In genomic region chr5:45399041-45399440, GRCh38 we compare ENCODE assay signal across 25 cellular contexts.
DNase-seq lines count a peak whose midpoint lies in the region; ATAC-seq and TF ChIP-seq lines count a peak whose summit lies in the region.
"Had no signal": no experiment of that assay in that cellular context is flagged by ENCODE, and none has a peak within 500 bp of the region (broad histone marks: within the 10 kb centered on the region; RNA-seq: fewer than 3 reads in every experiment).

No MANE protein-coding gene starts in this region.

- no peaks in the 10 kb centered on the region; the same call in 1 of the 2 replicates for H4K20me1 ChIP-seq in HCT116 (ENCODE audit: insufficient read depth)
- H4K20me1 ChIP-seq: BLaER1 had no signal

- H3K4me3 ChIP-seq in A673 (ENCODE audit: low read depth, low read length, poor library complexity, severe bottlenecking) (no peak overlapping the region), HCT116 (replicated peaks in 1 of 2; ENCODE audit: low read depth in 1 of 2, low read length in 2 of 2) (no peak overlapping the region)
- H3K4me3 ChIP-seq: BLaER1, dorsolateral prefrontal cortex, smooth muscle cell, uterus had no signal

- H3K36me3 ChIP-seq in A673 (ENCODE audit: insufficient read depth, low read length, poor library complexity, severe bottlenecking): no peaks in the 10 kb centered on the region
- no peaks in the 10 kb centered on the region for H3K36me3 ChIP-seq in HCT116 (ENCODE audit: control insufficient read depth in 1 of 2, insufficient read depth in 2 of 2, low read length in 2 of 2)
- H3K36me3 ChIP-seq: BLaER1, uterus had no signal

- TF ChIP-seq POLR2A in HCT116 (IDR thresholded peaks at IDR 0.05; ENCODE audit: borderline replicate concordance, extremely low read depth, insufficient read depth, insufficient read length): no peak

- ATAC-seq in HCT116 (peak; percentile 54; the same call in 1 of the 2 replicates), T-helper 17 cell (no peak)
- ATAC-seq in stimulated activated naive CD8-positive, alpha-beta T cell treated with anti-CD3 and anti-CD28 coated beads, Interleukin-15, amount 100 ng/mL, for 72 hours: no peak
- ATAC-seq: activated CD4-positive, CD25-positive, alpha-beta regulatory T cell treated with anti-CD3 and anti-CD28 coated beads, Interleukin-2, amount 50 U/mL, for 24 hours had no signal

- BruUV-seq in A673 (replicated peaks; lab: Mats Ljungman, UMichigan) (no TSS peak), HCT116 (replicated peaks; lab: Mats Ljungman, UMichigan) (no TSS peak)

- peak overlapping the region; percentile 95 for H2AFZ ChIP-seq in HCT116 (ENCODE audit: low read depth, low read length, poor library complexity, severe bottlenecking)

- no peaks in the 10 kb centered on the region for H3K9me3 ChIP-seq in A673 (ENCODE audit: low read depth, low read length, poor library complexity, severe bottlenecking)
- H3K9me3 ChIP-seq in HCT116 (ENCODE audit: control insufficient read depth in 1 of 2, insufficient read depth in 1 of 2, low read depth in 1 of 2, low read length in 2 of 2): no peaks in the 10 kb centered on the region
- H3K9me3 ChIP-seq in T-helper 17 cell (ENCODE audit: control insufficient read depth, low read length, poor library complexity, severe bottlenecking): no peaks in the 10 kb centered on the region
- H3K9me3 ChIP-seq: BLaER1, uterus had no signal

- TF ChIP-seq CTCF in A673 (conservative IDR thresholded peaks at IDR 0.05; ENCODE audit: low read depth, low read length) (no peak), HCT116 (IDR thresholded peaks at IDR 0.05 in 2 of 3, conservative IDR thresholded peaks at IDR 0.05 in 1 of 3; ENCODE audit: borderline replicate concordance in 1 of 3, insufficient read depth in 1 of 3, low read depth in 2 of 3, low read length in 2 of 3) (no peak), glutamatergic neuron (IDR thresholded peaks at IDR 0.05; ENCODE audit: partially characterized antibody, unreplicated experiment) (no peak)

- H3K27ac ChIP-seq in A673 (ENCODE audit: low read depth, low read length, poor library complexity, severe bottlenecking) (no peak overlapping the region), HCT116 (ENCODE audit: low read depth, low read length) (no peak overlapping the region)
- H3K27ac ChIP-seq: BLaER1, dorsolateral prefrontal cortex, uterus had no signal

- no peak overlapping the region for H3K9ac ChIP-seq in HCT116 (ENCODE audit: low read length)
- H3K9ac ChIP-seq: BLaER1 had no signal

- POLR2A ChIA-PET in A673 (lab: Charles Lee; ENCODE audit: low non-redundant PET) (no interaction called here), HCT116 (lab: Charles Lee) (interaction anchor here (1.6 kb wide), 1 partner anchor 13 kb away, joined by 4 read pairs; no protein-coding TSS in a partner anchor)

- H3K4me1 ChIP-seq in A673 (ENCODE audit: insufficient read depth, low read length, poor library complexity, severe bottlenecking): peaks cover 34% of the 10 kb centered on the region
- H3K4me1 ChIP-seq in HCT116 (ENCODE audit: control insufficient read depth in 1 of 2, insufficient read depth in 2 of 2, low read length in 2 of 2): peaks cover 0 to 3% of the 10 kb centered on the region in 2 experiments; a peak in 1 of 4 replicates
- H3K4me1 ChIP-seq: BLaER1, uterus had no signal

- RAD21 ChIA-PET in HCT116 (lab: Charles Lee; ENCODE audit: low non-redundant PET in 1 of 2, low total read pairs in 2 of 2, uncharacterized antibody in 2 of 2, unreplicated experiment in 2 of 2): no interaction called here

- H3K36me3 Mint-ChIP-seq in glutamatergic neuron (ENCODE audit: unreplicated experiment) (no peaks in the 10 kb centered on the region), T-helper 17 cell (ENCODE audit: low read depth) (no peaks in the 10 kb centered on the region)
- H3K36me3 Mint-ChIP-seq: activated CD4-positive, alpha-beta memory T cell treated with anti-CD3 and anti-CD28 coated beads for 36 hours; activated naive CD8-positive, alpha-beta T cell treated with anti-CD3 and anti-CD28 coated beads for 36 hours; naive B cell had no signal

- H3K27ac Mint-ChIP-seq in glutamatergic neuron (ENCODE audit: unreplicated experiment) (no peak overlapping the region), T-helper 17 cell (no peak overlapping the region)
- H3K27ac Mint-ChIP-seq in stimulated activated naive CD8-positive, alpha-beta T cell treated with anti-CD3 and anti-CD28 coated beads, Interleukin-15, amount 100 ng/mL, for 72 hours: no peak overlapping the region
- H3K27ac Mint-ChIP-seq: activated CD4-positive, alpha-beta memory T cell treated with anti-CD3 and anti-CD28 coated beads for 36 hours; activated naive CD8-positive, alpha-beta T cell treated with anti-CD3 and anti-CD28 coated beads for 36 hours; activated T-helper 2 cell treated with anti-CD3 and anti-CD28 coated beads, Interferon-gamma antibody, Interleukin-2, Interleukin-4, amounts not matched to agents 10 μg/mL and 5 μg/mL and 100 μg/mL, durations not matched to agents 14 hours and 24 hours and 36 hours; naive B cell had no signal

- CTCF ChIA-PET in A673 (lab: Charles Lee) (no interaction called here), HCT116 (lab: Charles Lee) (no interaction called here)

- H3K79me2 ChIP-seq in HCT116 (ENCODE audit: insufficient read depth, low read length): no peaks in the 10 kb centered on the region

- H3K27me3 Mint-ChIP-seq in glutamatergic neuron (ENCODE audit: unreplicated experiment) (no peaks in the 10 kb centered on the region), T-helper 17 cell (no peaks in the 10 kb centered on the region)
- H3K27me3 Mint-ChIP-seq in stimulated activated naive CD8-positive, alpha-beta T cell treated with anti-CD3 and anti-CD28 coated beads, Interleukin-15, amount 100 ng/mL, for 72 hours: no peaks in the 10 kb centered on the region
- H3K27me3 Mint-ChIP-seq: activated CD4-positive, alpha-beta memory T cell treated with anti-CD3 and anti-CD28 coated beads for 36 hours; activated naive CD8-positive, alpha-beta T cell treated with anti-CD3 and anti-CD28 coated beads for 36 hours; naive B cell had no signal

- no peaks in the 10 kb centered on the region for H3K9me3 Mint-ChIP-seq in glutamatergic neuron (ENCODE audit: unreplicated experiment)
- peaks cover 1 to 5% of the 10 kb centered on the region in 2 donors for H3K9me3 Mint-ChIP-seq in stimulated activated naive CD8-positive, alpha-beta T cell treated with anti-CD3 and anti-CD28 coated beads, Interleukin-15, amount 100 ng/mL, for 72 hours
- H3K9me3 Mint-ChIP-seq: activated naive CD8-positive, alpha-beta T cell treated with anti-CD3 and anti-CD28 coated beads for 36 hours had no signal

- peaks cover 3% of the 10 kb centered on the region for H3K4me1 Mint-ChIP-seq in glutamatergic neuron (ENCODE audit: low read depth, unreplicated experiment)
- no peaks in the 10 kb centered on the region for H3K4me1 Mint-ChIP-seq in stimulated activated naive CD8-positive, alpha-beta T cell treated with anti-CD3 and anti-CD28 coated beads, Interleukin-15, amount 100 ng/mL, for 72 hours
- H3K4me1 Mint-ChIP-seq in T-helper 17 cell: no peaks in the 10 kb centered on the region
- H3K4me1 Mint-ChIP-seq: activated naive CD8-positive, alpha-beta T cell treated with anti-CD3 and anti-CD28 coated beads for 36 hours; naive B cell had no signal

- no peaks in the 10 kb centered on the region for H3K27me3 ChIP-seq in A673 (replicated peaks; ENCODE audit: insufficient read depth, low read depth, low read length, poor library complexity)
- no peaks in the 10 kb centered on the region for H3K27me3 ChIP-seq in HCT116 (ENCODE audit: insufficient read depth, low read length)
- H3K27me3 ChIP-seq: BLaER1, dorsolateral prefrontal cortex, uterus had no signal

- H3K4me3 Mint-ChIP-seq in glutamatergic neuron (ENCODE audit: unreplicated experiment) (no peak overlapping the region), T-helper 17 cell (no peak overlapping the region)
- H3K4me3 Mint-ChIP-seq in stimulated activated naive CD8-positive, alpha-beta T cell treated with anti-CD3 and anti-CD28 coated beads, Interleukin-15, amount 100 ng/mL, for 72 hours: no peak overlapping the region
- H3K4me3 Mint-ChIP-seq: activated CD4-positive, alpha-beta memory T cell treated with anti-CD3 and anti-CD28 coated beads for 36 hours; activated naive CD8-positive, alpha-beta T cell treated with anti-CD3 and anti-CD28 coated beads for 36 hours; naive B cell had no signal

- H3K4me2 ChIP-seq in HCT116 (ENCODE audit: low read length): no peak overlapping the region
- H3K4me2 ChIP-seq: BLaER1, smooth muscle cell had no signal

- DNase-seq in A673 (ENCODE audit: low spot score) (peak; percentile 86), HCT116 (ENCODE audit: low read depth, low spot score) (no peak), NCI-H748 treated with DMSO at 0.1 percent for 48 hours (lab: John Stamatoyannopoulos, UW) (peak; percentile 52), glutamatergic neuron (peak; percentile 21), T-helper 2 cell (no peak), HPDE6-E6E7 (ENCODE audit: extremely low spot score) (no peak), T-helper 17 cell (no peak)
- no peak for DNase-seq in stimulated activated naive CD8-positive, alpha-beta T cell treated with anti-CD3 and anti-CD28 coated beads, Interleukin-15, amount 100 ng/mL, for 72 hours
- DNase-seq: activated CD4-positive, alpha-beta memory T cell treated with anti-CD3 and anti-CD28 coated beads for 36 hours; activated CD8-positive, alpha-beta memory T cell treated with anti-CD3 and anti-CD28 coated beads, Interleukin-2, amount 50 U/mL, for 48 hours; activated naive CD8-positive, alpha-beta T cell treated with anti-CD3 and anti-CD28 coated beads for 36 hours; central memory CD4-positive, alpha-beta T cell; COR-L47; GF-D8; Karpas-422; naive B cell; NCI-H2029 treated with DMSO at 0.1 percent for 48 hours; NCI-H526; T1000; uterus had no signal

- intact Hi-C loops in A673 (cut with micrococcal nuclease; ENCODE audit: unreplicated experiment) (no loop called here), HCT116 (cut with micrococcal nuclease) (no loop called here)

- H3K9me2 ChIP-seq in HCT116 (ENCODE audit: insufficient read depth): no peaks in the 10 kb centered on the region

- TF ChIP-seq RAD21 in HCT116 (IDR thresholded peaks at IDR 0.05; ENCODE audit: low read depth): no peak

TF ChIP-seq in HCT116, 20 proteins besides CTCF, POLR2A, EP300 and RAD21 (continues in another document):
- peak; percentile 28 for TF ChIP-seq TCF7L2 (IDR thresholded peaks at IDR 0.05; ENCODE audit: borderline replicate concordance, extremely low read depth, insufficient read depth, insufficient read length)
- TF ChIP-seq, protein P1, sequence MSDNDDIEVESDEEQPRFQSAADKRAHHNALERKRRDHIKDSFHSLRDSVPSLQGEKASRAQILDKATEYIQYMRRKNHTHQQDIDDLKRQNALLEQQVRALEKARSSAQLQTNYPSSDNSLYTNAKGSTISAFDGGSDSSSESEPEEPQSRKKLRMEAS (IDR thresholded peaks at IDR 0.05): no peak

Comparison
In these comparisons a context has a peak if more than half of its experiments do, and no peak if none do; other contexts are left out.
1. DNase-seq: peak in A673 (single experiment), NCI-H748 treated with DMSO at 0.1 percent for 48 hours (single experiment) and glutamatergic neuron (single experiment); none in HCT116 (single experiment), T-helper 2 cell (0 of 5), HPDE6-E6E7 (single experiment), stimulated activated naive CD8-positive, alpha-beta T cell treated with anti-CD3 and anti-CD28 coated beads, Interleukin-15, amount 100 ng/mL, for 72 hours (0 of 2) and T-helper 17 cell (0 of 3).